In the genomic region with DNA sequence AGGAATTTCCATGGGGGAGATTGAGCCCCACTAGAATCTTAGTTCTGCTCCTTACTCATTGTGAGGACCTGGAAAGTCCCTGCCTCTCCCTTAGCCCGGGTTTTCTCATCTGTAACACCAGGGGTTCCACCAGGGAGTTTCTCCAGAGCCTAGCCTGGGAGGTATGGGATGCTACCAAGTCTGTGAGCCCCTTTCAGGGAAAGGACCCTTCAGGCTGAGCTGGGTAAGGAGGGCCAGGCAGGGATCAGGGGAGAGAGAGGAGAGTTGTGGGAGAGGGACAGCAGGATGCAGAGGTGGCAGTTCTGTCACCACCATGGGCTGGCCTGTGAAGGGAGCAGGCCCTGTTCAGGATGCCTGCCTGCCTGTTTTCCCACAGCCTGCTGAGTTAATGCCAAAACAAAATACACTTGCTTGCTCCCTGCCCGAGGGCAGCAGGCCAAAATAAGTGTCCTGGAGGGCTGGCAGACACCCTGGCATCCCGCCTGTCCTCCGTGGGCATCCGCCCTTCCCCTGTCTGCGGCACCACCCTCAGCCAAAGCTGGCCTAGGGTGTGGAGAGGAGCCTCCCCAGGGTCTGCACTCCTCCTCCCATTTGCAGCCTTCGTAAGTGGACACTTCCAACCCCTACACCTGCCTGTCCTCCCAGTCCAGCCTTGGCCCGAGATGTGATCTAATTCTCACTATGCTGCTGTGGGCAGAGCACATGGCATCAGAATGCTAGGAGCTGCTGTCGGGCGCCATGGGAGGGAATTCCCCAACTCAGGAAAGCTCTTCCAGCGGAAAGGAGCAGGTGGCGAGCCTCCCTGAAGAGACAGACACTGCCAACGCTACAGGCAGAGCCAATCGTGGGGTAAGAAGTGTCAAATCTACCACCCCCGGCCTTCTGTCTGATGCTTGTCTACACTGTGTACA, we compare ENCODE assay signal across 10 cellular contexts. TPM values are rescaled to one million over a fixed set of nuclear protein-coding genes. Genes with fewer than 3 reads are reported as not detected.
DNase-seq lines count a peak whose midpoint lies in the region; ATAC-seq and TF ChIP-seq lines count a peak whose summit lies in the region.
"Had no signal": no experiment of that assay in that cellular context is flagged by ENCODE, and none has a peak within 500 bp of the region (broad histone marks: within the 10 kb centered on the region; RNA-seq: fewer than 3 reads in every experiment).

No MANE protein-coding gene starts in this region.

- H3K4me3 Mint-ChIP-seq in naive B cell = peak overlapping the region in 7 of 8 donors; percentile 32 to 80 (median 60)
- H3K4me3 Mint-ChIP-seq in mesothelial cell of epicardium = no peak overlapping the region

- TF ChIP-seq CTCF in mesothelial cell of epicardium (IDR thresholded peaks at IDR 0.05; ENCODE audit: unreplicated experiment) = no peak

- H3K4me1 Mint-ChIP-seq in naive B cell (peaks cover 86 to 100% (median 97%) of the 10 kb centered on the region in 3 donors), mesothelial cell of epicardium (peaks cover 18% of the 10 kb centered on the region)

- DNase-seq in COLO668 (lab: John Stamatoyannopoulos, UW; ENCODE audit: unreplicated experiment) (peak; percentile 22), NCI-H1694 (lab: John Stamatoyannopoulos, UW) (peak; percentile 68), cerebellum (ENCODE audit: low spot score) (peak; percentile 77), naive B cell (no peak), mesothelial cell of epicardium (ENCODE audit: low spot score in 2 of 2, unreplicated experiment in 2 of 2) (no peak), NCI-H345 treated with DMSO at 0.1 percent for 48 hours (lab: John Stamatoyannopoulos, UW; ENCODE audit: unreplicated experiment) (no peak)
- no peak for DNase-seq in stimulated activated naive CD4-positive, alpha-beta T cell (lab: John Stamatoyannopoulos, UW)
- DNase-seq: NCI-H1105, ovary had no signal

- H3K9me3 Mint-ChIP-seq in naive B cell (no peaks in the 10 kb centered on the region), mesothelial cell of epicardium (no peaks in the 10 kb centered on the region)

- H3K27ac Mint-ChIP-seq in naive B cell = peak overlapping the region; percentile 30 to 95 (median 84)
- H3K27ac Mint-ChIP-seq in mesothelial cell of epicardium = no peak overlapping the region

- ATAC-seq in naive B cell (ENCODE audit: low read depth in 2 of 2) (no peak), GM19397 (IDR thresholded peaks at IDR 0.05; ENCODE audit: unreplicated experiment) (no peak)

- H3K36me3 Mint-ChIP-seq in naive B cell = peaks cover 0 to 8% of the 10 kb centered on the region in 2 donors
- H3K36me3 Mint-ChIP-seq in mesothelial cell of epicardium = no peaks in the 10 kb centered on the region

- H3K27me3 Mint-ChIP-seq in naive B cell (no peaks in the 10 kb centered on the region), mesothelial cell of epicardium (ENCODE audit: low read depth) (no peaks in the 10 kb centered on the region)

RNA-seq across cellular contexts. Expression of gene FCHSD2, which starts 5.9 kb away (rescaled TPM):
- total RNA-seq in cerebellum (37.3 TPM), mesothelial cell of epicardium (29.4 to 33.8 TPM (median 33.2 TPM) in 3 replicates)
- polyA plus RNA-seq in naive B cell (ENCODE audit: low read depth in 6 of 6) = 100 to 1,000 TPM in 3 of 6 donors, 10 to 100 TPM in 3; 43.0 to 134 (median 104) TPM

Comparison
In these comparisons a context has a peak if more than half of its experiments do, and no peak if none do; other contexts are left out.
1. DNase-seq: peak in COLO668 (single experiment), NCI-H1694 (single experiment) and cerebellum (single experiment); none in naive B cell (single experiment), stimulated activated naive CD4-positive, alpha-beta T cell (0 of 6), mesothelial cell of epicardium (0 of 2) and NCI-H345 treated with DMSO at 0.1 percent for 48 hours (single experiment).